In genomic region chr10:47438857-47439474, GRCh38 we compare ENCODE assay signal across 1 cellular context.
TF ChIP-seq lines count a peak whose summit lies in the region.

No MANE protein-coding gene starts in this region.

TF ChIP-seq in A549, 52 proteins besides CTCF, POLR2A, EP300 and RAD21:
- TF ChIP-seq E2F6 (IDR thresholded peaks at IDR 0.05; ENCODE audit: borderline replicate concordance, low read depth) (no peak), PBX3 (IDR thresholded peaks at IDR 0.05) (no peak), TP53 (CRISPR knock-in tag; IDR thresholded peaks at IDR 0.05) (no peak), PHF8 (IDR thresholded peaks at IDR 0.05; ENCODE audit: borderline replicate concordance, low read depth) (no peak), NR3C1 (IDR thresholded peaks at IDR 0.05) (no peak), RFX5 (IDR thresholded peaks at IDR 0.05) (no peak), SMC3 (IDR thresholded peaks at IDR 0.05) (peak; percentile 57)
